In the genomic region with DNA sequence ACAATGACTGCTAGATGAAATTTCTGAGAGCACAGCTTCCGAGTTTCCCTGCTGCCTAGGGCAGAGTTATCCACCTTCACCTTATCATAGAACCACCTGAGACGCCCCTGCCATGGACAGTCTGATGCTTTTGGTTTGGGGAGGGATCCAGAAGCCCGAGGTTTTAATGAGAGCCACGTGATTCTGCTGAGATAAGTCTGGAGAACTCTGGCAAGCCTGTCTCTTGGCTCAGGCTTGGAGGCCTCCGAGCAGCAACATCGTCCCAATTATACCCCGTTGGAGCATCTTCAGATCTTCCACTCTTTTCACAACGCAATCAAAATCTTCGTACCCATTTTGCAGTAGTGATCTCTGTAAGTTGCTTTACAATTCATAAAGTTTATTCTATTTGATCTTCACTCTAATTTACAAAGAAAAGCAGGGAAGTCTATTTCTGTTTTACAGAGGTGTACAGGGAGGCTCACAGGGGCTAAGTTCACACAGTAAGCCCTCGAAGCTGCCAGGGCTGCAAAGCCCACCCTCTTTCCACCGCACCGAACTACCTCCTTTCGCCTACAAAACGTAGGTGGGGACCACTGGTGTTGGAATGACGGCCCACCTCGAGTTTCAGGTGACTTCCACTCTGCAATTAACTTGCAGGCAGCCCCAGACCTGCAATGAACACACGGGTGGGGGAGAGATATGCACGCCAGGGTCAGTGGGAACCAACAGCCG, we compare ENCODE assay signal across 8 cellular contexts. TPM values are rescaled to one million over a fixed set of nuclear protein-coding genes. Genes with fewer than 3 reads are reported as not detected.
DNase-seq lines count a peak whose midpoint lies in the region; ATAC-seq and TF ChIP-seq lines count a peak whose summit lies in the region.

No MANE protein-coding gene starts in this region.

- intact Hi-C loops in natural killer cell (cut with micrococcal nuclease) = no loop called here
- intact Hi-C loops in left colon (cut with DNase I, micrococcal nuclease) = no loop called here

- H3K36me3 Mint-ChIP-seq in natural killer cell = no peaks in the 10 kb centered on the region

- H3K9ac ChIP-seq in endocrine pancreas (ENCODE audit: control insufficient read depth, insufficient read depth, low read length) = no peak overlapping the region

- TF ChIP-seq CTCF in GM12864 (IDR thresholded peaks at IDR 0.05; ENCODE audit: low read depth, low read length, missing control alignments) (no peak), natural killer cell (IDR thresholded peaks at IDR 0.05) (no peak), GM20000 (IDR thresholded peaks at IDR 0.05; ENCODE audit: extremely low read depth, missing control alignments) (no peak)

- no peak for ATAC-seq in natural killer cell
- no peak for ATAC-seq in left colon

- peak overlapping the region; percentile 91 for H3K4me3 Mint-ChIP-seq in natural killer cell

- H3K27ac Mint-ChIP-seq in natural killer cell = no peak overlapping the region

- peaks cover 0 to 2% of the 10 kb centered on the region in 2 donors for H3K9me3 Mint-ChIP-seq in natural killer cell

- H3K4me3 ChIP-seq in GM12864 (ENCODE audit: low read depth, low read length) = peak overlapping the region; percentile 81
- H3K4me3 ChIP-seq in endocrine pancreas (ENCODE audit: control insufficient read depth, insufficient read depth, low read length) = peak overlapping the region; percentile 6

- no peaks in the 10 kb centered on the region for H3K36me3 ChIP-seq in endocrine pancreas (ENCODE audit: control insufficient read depth, insufficient read depth, low read length)

- H3K27me3 Mint-ChIP-seq in natural killer cell (ENCODE audit: low read depth in 2 of 2) = peaks cover 7 to 20% of the 10 kb centered on the region in 2 donors

- peaks cover 11 to 21% of the 10 kb centered on the region in 2 donors for H3K4me1 Mint-ChIP-seq in natural killer cell

- H3K4me1 ChIP-seq in endocrine pancreas (ENCODE audit: control insufficient read depth, insufficient read depth, low read length) = no peaks in the 10 kb centered on the region

- no peaks in the 10 kb centered on the region for H3K27me3 ChIP-seq in endocrine pancreas (ENCODE audit: control insufficient read depth, insufficient read depth, low read length)

- DNase-seq in GM12864 (ENCODE audit: low read depth) = no peak
- peak; percentile 24 for DNase-seq in NCI-H69 (lab: John Stamatoyannopoulos, UW)
- no peak for DNase-seq in natural killer cell
- no peak for DNase-seq in left colon
- DNase-seq in UCSD-AML1 (lab: John Stamatoyannopoulos, UW; ENCODE audit: unreplicated experiment) = no peak
- DNase-seq in NCI-H1694 treated with DMSO at 0.1 percent for 48 hours (lab: John Stamatoyannopoulos, UW) = no peak
- no peak for DNase-seq in GM20000 (ENCODE audit: low spot score)

- H3K9me3 ChIP-seq in endocrine pancreas (ENCODE audit: control insufficient read depth, low read length) = no peaks in the 10 kb centered on the region

RNA-seq across cellular contexts. Expression of a gene that starts 0.5 kb away (rescaled TPM):
- 1 to 10 TPM in 1 of 3 donors, under 1 TPM in 2; 0.79 to 1.1 (median 0.82) TPM for total RNA-seq in natural killer cell
- total RNA-seq in left colon = 1 to 10 TPM; 4.6 to 6.8 TPM
